ENCODE assay signal across 24 cellular contexts in the genomic region with DNA sequence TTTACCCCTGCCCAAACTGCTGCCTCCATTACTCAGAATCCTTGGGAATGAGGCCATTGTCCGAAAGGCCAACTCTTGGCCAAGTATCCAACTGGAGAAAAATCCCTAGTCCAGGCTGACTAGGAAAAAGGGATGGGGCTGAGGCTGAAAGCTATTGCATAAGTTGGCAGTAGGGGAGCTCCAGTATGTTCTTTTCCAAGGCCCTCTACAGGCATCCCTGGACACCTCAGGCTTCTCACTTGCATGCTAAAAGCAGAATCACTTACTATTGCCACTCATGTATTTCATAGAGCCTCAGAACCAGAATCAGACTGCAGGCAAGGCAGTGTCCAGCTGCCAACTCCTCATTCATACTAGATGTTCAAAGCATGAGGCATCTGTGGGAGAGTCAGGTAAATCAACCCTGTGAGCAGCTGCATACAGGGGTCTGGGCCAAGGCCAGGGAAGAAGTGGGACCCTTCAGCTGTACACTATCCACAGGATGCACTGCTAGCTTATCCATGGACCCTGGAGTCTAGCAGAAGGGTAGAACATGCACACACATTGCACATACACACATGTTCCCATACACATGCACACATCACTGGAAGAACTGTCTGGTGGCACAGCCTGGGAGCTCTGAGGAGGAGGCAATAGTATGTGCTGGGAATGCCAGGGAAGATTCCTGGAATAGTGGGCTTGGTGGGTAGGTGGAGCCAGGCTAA.
DNase-seq lines count a peak whose midpoint lies in the region; ATAC-seq, FAIRE-seq and TF ChIP-seq lines count a peak whose summit lies in the region.
"Had no signal": no experiment of that assay in that cellular context is flagged by ENCODE, and none has a peak within 500 bp of the region (broad histone marks: within the 10 kb centered on the region; RNA-seq: fewer than 3 reads in every experiment).

No MANE protein-coding gene starts in this region.

- no peak for TF ChIP-seq EP300 in H1 (IDR thresholded peaks at IDR 0.05; ENCODE audit: borderline replicate concordance in 1 of 2, low read depth in 2 of 2, low read length in 2 of 2)

- H3K14ac ChIP-seq in H1 (ENCODE audit: insufficient read length) = no peak overlapping the region

- H3K23me2 ChIP-seq in H1 (ENCODE audit: low read depth, low read length) = no peaks in the 10 kb centered on the region

- no peak overlapping the region for H3K18ac ChIP-seq in H1 (ENCODE audit: extremely low read depth, low read length)

- TF ChIP-seq POLR2A in H1 (IDR thresholded peaks at IDR 0.05; ENCODE audit: control extremely low read depth in 1 of 2, low read depth in 2 of 2, low read length in 2 of 2) = no peak

- H3K23ac ChIP-seq in H1 (ENCODE audit: insufficient read length) = no peak overlapping the region

- H4K91ac ChIP-seq in H1 (replicated peaks; ENCODE audit: insufficient read length, low read length) = no peak overlapping the region

- FAIRE-seq in H1 (lab: Jason Lieb, UNC) = no peak
- FAIRE-seq: A204.1, D721Med, GM12878, HTR-8/SVneo had no signal

- no peak overlapping the region for H3K4me3 ChIP-seq in H1 (ENCODE audit: extremely low read depth in 1 of 4, insufficient read depth in 2 of 4, low read depth in 3 of 4, low read length in 4 of 4)
- H3K4me3 ChIP-seq in left lung = no peak overlapping the region
- H3K4me3 ChIP-seq: GM12878, SJSA1 had no signal

- H2BK120ac ChIP-seq in H1 (replicated peaks; ENCODE audit: low read depth, low read length) = no peak overlapping the region

- H4K5ac ChIP-seq in H1 (ENCODE audit: insufficient read length, low read depth, low read length) = no peak overlapping the region

- CTCF ChIA-PET in H1 (lab: Charles Lee; ENCODE audit: partially characterized antibody) = interaction anchor here (0.6 to 2.5 kb wide), 9 partner anchors 8 to 107 kb away, joined by 3 to 11 read pairs (median 3); no protein-coding TSS in a partner anchor

- H3K4me1 ChIP-seq in H1 (replicated peaks in 1 of 4; ENCODE audit: control insufficient read depth in 3 of 4, insufficient read depth in 4 of 4, low read length in 3 of 4) (no peaks in the 10 kb centered on the region), left lung (no peaks in the 10 kb centered on the region)
- H3K4me1 ChIP-seq: SJSA1 had no signal

- TF ChIP-seq CTCF in H1 (IDR thresholded peaks at IDR 0.05; ENCODE audit: control extremely low read depth in 1 of 3, insufficient read depth in 1 of 3, low read depth in 1 of 3, low read length in 3 of 3) (peak in 2 of 3 experiments; percentile 23 to 26; a peak in 3 of 4 replicates), osteocyte (IDR thresholded peaks at IDR 0.05) (no peak), left lung (IDR thresholded peaks at IDR 0.05) (no peak)

- 85% methylated on average over 1 of the region's 1 CpG; no CpG with 5 or more reads in 1 of the 2 experiments for WGBS in H1 (ENCODE audit: extremely low coverage in 1 of 2, insufficient coverage in 1 of 2, insufficient read length in 1 of 2, insufficient replicate concordance in 2 of 2, low coverage in 1 of 2, low lambda C conversion rate in 2 of 2, missing lambda C conversion rate in 1 of 2), 2 experiments

- no peaks in the 10 kb centered on the region for H3K27me3 Mint-ChIP-seq in osteocyte (ENCODE audit: unreplicated experiment)

- intact Hi-C loops in left lung (cut with DNase I) = no loop called here

- H2BK12ac ChIP-seq in H1 (ENCODE audit: low read depth, low read length) = no peak overlapping the region

- TF ChIP-seq RAD21 in H1 (IDR thresholded peaks at IDR 0.05 in 1 of 2, conservative IDR thresholded peaks at IDR 0.05 in 1 of 2; ENCODE audit: low read depth in 2 of 2, low read length in 2 of 2) = peak in 1 of 2 experiments; percentile 24; a peak in 1 of 4 replicates

- H3K79me1 ChIP-seq in H1 (ENCODE audit: low read depth, low read length) = no peaks in the 10 kb centered on the region

- H3K4me3 Mint-ChIP-seq in osteocyte (ENCODE audit: unreplicated experiment) = no peak overlapping the region
- H3K4me3 Mint-ChIP-seq: B cell, CD14-positive monocyte had no signal

- no peaks in the 10 kb centered on the region for H3K9me3 Mint-ChIP-seq in osteocyte (ENCODE audit: unreplicated experiment)

- no peak overlapping the region for H2BK20ac ChIP-seq in H1 (ENCODE audit: low read length)

- DNase-seq in NCI-H345 (lab: John Stamatoyannopoulos, UW) (peak; percentile 13), NCI-H345 treated with DMSO at 0.1 percent for 48 hours (lab: John Stamatoyannopoulos, UW; ENCODE audit: unreplicated experiment) (no peak), HT-29 (ENCODE audit: low spot score) (peak; percentile 3), H1 (ENCODE audit: low read depth in 1 of 2, low spot score in 2 of 2) (peak in 1 of 2 experiments; percentile 37), osteocyte (ENCODE audit: extremely low spot score, unreplicated experiment) (peak; percentile 48), left lung (no peak)
- DNase-seq in activated effector memory CD4-positive, alpha-beta T cell treated with Interleukin-2 at 50 U/mL for 16 hours = no peak
- DNase-seq: DND-41, H7, KG1, NCI-H1105, NCI-H1694, NCI-H2081 treated with DMSO at 0.1 percent for 48 hours, NCI-H524 treated with DMSO at 0.1 percent for 48 hours, NCI-H82 had no signal

- H3K79me2 ChIP-seq in H1 (ENCODE audit: control insufficient read depth in 1 of 2, insufficient read depth in 2 of 2, low read length in 2 of 2) = no peaks in the 10 kb centered on the region

- no peaks in the 10 kb centered on the region for H4K20me1 ChIP-seq in H1 (replicated peaks in 1 of 2; ENCODE audit: control insufficient read depth in 1 of 2, insufficient read depth in 2 of 2, low read length in 2 of 2)

- H3K27ac Mint-ChIP-seq in osteocyte (ENCODE audit: unreplicated experiment) = no peak overlapping the region
- H3K27ac Mint-ChIP-seq: B cell, CD14-positive monocyte had no signal

- no peak overlapping the region for H4K8ac ChIP-seq in H1 (ENCODE audit: extremely low read depth, insufficient read depth, low read length)

- ATAC-seq in HG02870 (IDR thresholded peaks at IDR 0.05; ENCODE audit: unreplicated experiment) = no peak
- ATAC-seq in left lung = no peak
- ATAC-seq: Right ventricle myocardium inferior had no signal

- H3K36me3 ChIP-seq in H1 (ENCODE audit: control insufficient read depth in 2 of 4, insufficient read depth in 4 of 4, low read length in 3 of 4) = no peaks in the 10 kb centered on the region
- no peaks in the 10 kb centered on the region for H3K36me3 ChIP-seq in left lung
- H3K36me3 ChIP-seq: SJSA1 had no signal

- no peak overlapping the region for H3K4ac ChIP-seq in H1 (replicated peaks; ENCODE audit: insufficient read length, low read depth, low read length)

- H2AK5ac ChIP-seq in H1 (ENCODE audit: low read depth, low read length) = no peak overlapping the region

- H2BK15ac ChIP-seq in H1 (ENCODE audit: low read length) = no peak overlapping the region

- H3K56ac ChIP-seq in H1 (replicated peaks; ENCODE audit: insufficient read length, low read depth, low read length) = no peak overlapping the region

- H3K27me3 ChIP-seq in H1 (replicated peaks in 1 of 4; ENCODE audit: control insufficient read depth in 3 of 4, extremely low read depth in 1 of 4, insufficient read depth in 3 of 4, low read length in 3 of 4) (no peaks in the 10 kb centered on the region; a peak in 2 of 7 replicates), left lung (peaks cover 0 to 11% of the 10 kb centered on the region in 2 donors)

- no peak overlapping the region for H3K9ac ChIP-seq in H1 (replicated peaks in 1 of 4; ENCODE audit: extremely low read depth in 1 of 4, low read depth in 3 of 4, low read length in 3 of 4)

- H3K27ac ChIP-seq in H1 (ENCODE audit: low read depth, low read length) (no peak overlapping the region), left lung (no peak overlapping the region)
- H3K27ac ChIP-seq: SJSA1 had no signal

- no peak overlapping the region for H3K4me2 ChIP-seq in H1 (ENCODE audit: insufficient read depth in 1 of 2, low read depth in 2 of 2, low read length in 2 of 2)

- H3K36me3 Mint-ChIP-seq in osteocyte (ENCODE audit: unreplicated experiment) = no peaks in the 10 kb centered on the region
- H3K36me3 Mint-ChIP-seq: CD14-positive monocyte had no signal

- H2AFZ ChIP-seq in H1 (ENCODE audit: low read length) = no peak overlapping the region

- H2BK5ac ChIP-seq in H1 (ENCODE audit: low read depth, low read length) = no peak overlapping the region

- H3K9me3 ChIP-seq in H1 (ENCODE audit: insufficient read depth in 2 of 2, low read depth in 1 of 2, low read length in 1 of 2) (no peaks in the 10 kb centered on the region), left lung (no peaks in the 10 kb centered on the region)
- H3K9me3 ChIP-seq: SJSA1 had no signal

- POLR2A ChIA-PET in H1 (lab: Charles Lee; ENCODE audit: partially characterized antibody) = interaction anchor here (1.7 kb wide), 1 partner anchor 12 kb away, joined by 3 read pairs; no protein-coding TSS in a partner anchor

- H3K4me1 Mint-ChIP-seq in osteocyte (ENCODE audit: unreplicated experiment) = no peaks in the 10 kb centered on the region
- H3K4me1 Mint-ChIP-seq: B cell, CD14-positive monocyte had no signal

TF ChIP-seq in H1, 55 proteins besides CTCF, POLR2A, EP300 and RAD21:
- TF ChIP-seq RFX5 (IDR thresholded peaks at IDR 0.05; ENCODE audit: borderline replicate concordance, low read depth, low read length) (no peak), TAF1 (IDR thresholded peaks at IDR 0.05; ENCODE audit: low read depth, low read length) (no peak), CEBPB (IDR thresholded peaks at IDR 0.05; ENCODE audit: low read depth, low read length) (0 out of 2 replicates have a peak, but pooled peaks have one; percentile 15)

Comparison
In these comparisons a context has a peak if more than half of its experiments do, and no peak if none do; other contexts are left out.
1. DNase-seq: peak in NCI-H345 (single experiment), HT-29 (single experiment) and osteocyte (single experiment); none in NCI-H345 treated with DMSO at 0.1 percent for 48 hours (single experiment), activated effector memory CD4-positive, alpha-beta T cell treated with Interleukin-2 at 50 U/mL for 16 hours (single experiment) and left lung (0 of 2).
2. CTCF ChIP-seq: peak in H1 (2 of 3); none in osteocyte (single experiment) and left lung (0 of 2).